In genomic region chr1:10635385-10635896, GRCh38 we compare ENCODE assay signal across 9 cellular contexts.
A peak's percentile ranks its signal among the peaks of the same experiment; 100 is the strongest.
DNase-seq lines count a peak whose midpoint lies in the region; ATAC-seq, FAIRE-seq and TF ChIP-seq lines count a peak whose summit lies in the region.
"Had no signal": no experiment of that assay in that cellular context is flagged by ENCODE, and none has a peak within 500 bp of the region (broad histone marks: within the 10 kb centered on the region; RNA-seq: fewer than 3 reads in every experiment).

No MANE protein-coding gene starts in this region.

- H3K9ac ChIP-seq in SK-N-SH (no peak overlapping the region), K562 (ENCODE audit: insufficient read depth in 1 of 2, low read depth in 2 of 2, low read length in 2 of 2) (no peak overlapping the region; a peak in 1 of 4 replicates), colonic mucosa (ENCODE audit: low read depth in 2 of 2, low read length in 2 of 2) (peak overlapping the region in 1 of 2 donors; percentile 5)

- peaks cover 0 to 5% of the 10 kb centered on the region in 2 experiments for H3K36me3 ChIP-seq in SK-N-SH (replicated peaks in 1 of 2; ENCODE audit: control insufficient read depth in 1 of 2, insufficient read depth in 2 of 2, low read length in 1 of 2)
- H3K36me3 ChIP-seq in K562 (ENCODE audit: control insufficient read depth, insufficient read depth, low read length) = peaks cover 13% of the 10 kb centered on the region; the same call in 1 of the 3 replicates
- H3K36me3 ChIP-seq in lower lobe of right lung = peaks cover 32% of the 10 kb centered on the region
- H3K36me3 ChIP-seq in uterus = no peaks in the 10 kb centered on the region
- H3K36me3 ChIP-seq in colonic mucosa = no peaks in the 10 kb centered on the region

- no peaks in the 10 kb centered on the region for H3K27me3 ChIP-seq in SK-N-SH (ENCODE audit: insufficient read depth)
- H3K27me3 ChIP-seq in K562 (ENCODE audit: control insufficient read depth in 2 of 2, insufficient read depth in 2 of 2, low read length in 2 of 2) = peaks cover 0 to 5% of the 10 kb centered on the region in 2 experiments; a peak in 1 of 5 replicates
- H3K27me3 ChIP-seq in lower lobe of right lung (ENCODE audit: low read depth) = peaks cover 5% of the 10 kb centered on the region
- H3K27me3 ChIP-seq in uterus = no peaks in the 10 kb centered on the region
- H3K27me3 ChIP-seq in colonic mucosa = no peaks in the 10 kb centered on the region

- H3K9me1 ChIP-seq in K562 (ENCODE audit: control insufficient read depth, insufficient read depth, low read length) = peaks cover 3% of the 10 kb centered on the region

- CTCF ChIA-PET in SK-N-SH (lab: Yijun Ruan, JAX) (interaction anchor here (1.1 kb wide), 2 partner anchors 232 to 326 kb away, joined by 3 read pairs; no protein-coding TSS in a partner anchor), K562 (lab: Yijun Ruan, JAX; ENCODE audit: low intra/inter-chr PET ratio) (no interaction called here)

- H3K4me1 ChIP-seq in SK-N-SH (ENCODE audit: control insufficient read depth in 1 of 2, insufficient read depth in 2 of 2, low read depth in 1 of 2, low read length in 1 of 2) (peaks cover 5 to 39% of the 10 kb centered on the region in 2 experiments; a peak in 2 of 4 replicates), K562 (replicated peaks in 1 of 2; ENCODE audit: control insufficient read depth in 2 of 2, insufficient read depth in 2 of 2, low read length in 2 of 2) (peaks cover 0 to 58% of the 10 kb centered on the region in 2 experiments; a peak in 1 of 5 replicates), lower lobe of right lung (peaks cover 41% of the 10 kb centered on the region), uterus (peaks cover 0 to 15% of the 10 kb centered on the region in 2 donors), colonic mucosa (no peaks in the 10 kb centered on the region)

- TF ChIP-seq POLR2A in K562 (conservative IDR thresholded peaks at IDR 0.05) (no peak), uterus (IDR thresholded peaks at IDR 0.05) (peak in 1 of 2 donors; percentile 8)

- no peak for TF ChIP-seq EP300 in SK-N-SH (IDR thresholded peaks at IDR 0.05; ENCODE audit: borderline replicate concordance in 1 of 2, low read depth in 1 of 2, low read length in 1 of 2)
- TF ChIP-seq EP300 in K562 (IDR thresholded peaks at IDR 0.05; ENCODE audit: low read length) = no peak

- H2AFZ ChIP-seq in SK-N-SH (ENCODE audit: low read depth) (no peak overlapping the region), K562 (ENCODE audit: low read depth, low read length) (no peak overlapping the region)

- TF ChIP-seq CTCF in SK-N-SH (IDR thresholded peaks at IDR 0.05) = no peak
- TF ChIP-seq CTCF in K562 (IDR thresholded peaks at IDR 0.05 in 2 of 3, conservative IDR thresholded peaks at IDR 0.05 in 1 of 3; ENCODE audit: insufficient read depth in 2 of 3, low read depth in 1 of 3, low read length in 3 of 3) = no peak
- TF ChIP-seq CTCF in lower lobe of right lung (IDR thresholded peaks at IDR 0.05) = no peak
- no peak for TF ChIP-seq CTCF in uterus (IDR thresholded peaks at IDR 0.05)
- TF ChIP-seq CTCF in colonic mucosa (IDR thresholded peaks at IDR 0.05) = no peak

- H3F3A ChIP-seq in SK-N-SH (replicated peaks; ENCODE audit: insufficient read depth) = peaks cover 3% of the 10 kb centered on the region

- WGBS in SK-N-SH (ENCODE audit: low lambda C conversion rate) = 89% methylated on average over 13 of the region's 19 CpGs
- 67% methylated on average over 14 of the region's 19 CpGs for WGBS in K562 (ENCODE audit: insufficient coverage, low coverage, missing lambda C conversion rate)

- no peak for FAIRE-seq in K562 (lab: Jason Lieb, UNC)

- H3K27ac ChIP-seq in SK-N-SH (ENCODE audit: low read depth in 2 of 2, low read length in 1 of 2) (peak overlapping the region in 1 of 2 experiments; percentile 34; a peak in 1 of 4 replicates), K562 (ENCODE audit: extremely low read depth, low read depth, low read length) (no peak overlapping the region), lower lobe of right lung (peak overlapping the region; percentile 85), uterus (peak overlapping the region; percentile 78 to 79), colonic mucosa (no peak overlapping the region)

- no peaks in the 10 kb centered on the region for H3K9me2 ChIP-seq in SK-N-SH

- ATAC-seq in SK-N-SH treated with all-trans-retinoic acid at 6 μM for 48 hours (no peak), K562 (no peak), lower lobe of right lung (peak; percentile 54 to 58), GM21381 (IDR thresholded peaks at IDR 0.05; ENCODE audit: unreplicated experiment) (no peak), HG03039 (IDR thresholded peaks at IDR 0.05; ENCODE audit: unreplicated experiment) (no peak)

- no peaks in the 10 kb centered on the region for H3K79me2 ChIP-seq in SK-N-SH (ENCODE audit: insufficient read depth)
- no peaks in the 10 kb centered on the region for H3K79me2 ChIP-seq in K562 (ENCODE audit: control insufficient read depth, insufficient read depth, low read length)

- no peak overlapping the region for H3K4me3 ChIP-seq in SK-N-SH (ENCODE audit: low read depth in 2 of 2, low read length in 1 of 2)
- no peak overlapping the region for H3K4me3 ChIP-seq in K562
- H3K4me3 ChIP-seq in lower lobe of right lung = peak overlapping the region; percentile 18
- H3K4me3 ChIP-seq in uterus = no peak overlapping the region
- no peak overlapping the region for H3K4me3 ChIP-seq in colonic mucosa

- POLR2A ChIA-PET in SK-N-SH (lab: Yijun Ruan, JAX) = no interaction called here
- POLR2A ChIA-PET in K562 (lab: Yijun Ruan, JAX) = interaction anchor here (0.7 to 2.2 kb wide), 3 partner anchors 9 to 12 kb away, joined by 3 to 6 read pairs (median 4); no protein-coding TSS in a partner anchor

- in situ Hi-C loops in K562 (cut with MboI) = no loop called here

- no TSS peak for BruUV-seq in K562 (replicated peaks; lab: Mats Ljungman, UMichigan)

- H3K4me2 ChIP-seq in SK-N-SH (no peak overlapping the region), K562 (ENCODE audit: insufficient read depth, low read length) (no peak overlapping the region)

- peak; percentile 49 for DNase-seq in SK-N-SH
- no peak for DNase-seq in K562 (ENCODE audit: extremely low read depth in 1 of 4, low spot score in 3 of 4)
- DNase-seq in lower lobe of right lung = peak; percentile 68
- DNase-seq in uterus = peak in 1 of 2 donors; percentile 58
- DNase-seq in colonic mucosa = no peak
- DNase-seq: occipital lobe had no signal

- intact Hi-C loops in K562 (cut with micrococcal nuclease) (no loop called here), lower lobe of right lung (cut with DNase I) (no loop called here), uterus (cut with DNase I; ENCODE audit: low total_unique reads) (no loop called here), colonic mucosa (cut with DNase I) (no loop called here)

- H4K20me1 ChIP-seq in SK-N-SH (ENCODE audit: insufficient read depth) = no peaks in the 10 kb centered on the region
- H4K20me1 ChIP-seq in K562 (replicated peaks; ENCODE audit: control insufficient read depth, insufficient read depth, low read length) = no peaks in the 10 kb centered on the region

- H3K9me3 ChIP-seq in SK-N-SH (no peaks in the 10 kb centered on the region), K562 (replicated peaks; ENCODE audit: control insufficient read depth, insufficient read depth, low read depth, low read length) (no peaks in the 10 kb centered on the region), lower lobe of right lung (no peaks in the 10 kb centered on the region), uterus (no peaks in the 10 kb centered on the region), colonic mucosa (no peaks in the 10 kb centered on the region)

- TF ChIP-seq RAD21 in SK-N-SH (IDR thresholded peaks at IDR 0.05; ENCODE audit: low read length) (no peak), K562 (CRISPR knock-in tag; conservative IDR thresholded peaks at IDR 0.05 in 1 of 2, IDR thresholded peaks at IDR 0.05 in 1 of 2) (no peak)

TF ChIP-seq in SK-N-SH, 30 proteins besides CTCF, POLR2A, EP300 and RAD21 (continues in another document):
- TF ChIP-seq FOSL2 (IDR thresholded peaks at IDR 0.05; ENCODE audit: borderline replicate concordance, low read depth) (no peak), FOXM1 (IDR thresholded peaks at IDR 0.05; ENCODE audit: low read depth) (no peak), ELF1 (IDR thresholded peaks at IDR 0.05) (no peak), PBX3 (IDR thresholded peaks at IDR 0.05) (no peak)

TF ChIP-seq in SK-N-SH treated with all-trans-retinoic acid at 6 μM for 48 hours, 23 proteins besides CTCF, POLR2A, EP300 and RAD21:
- TF ChIP-seq ZC3H10 (CRISPR knock-in tag; IDR thresholded peaks at IDR 0.05) (no peak), CSDC2 (CRISPR knock-in tag; IDR thresholded peaks at IDR 0.05) (no peak), TOX (CRISPR knock-in tag; IDR thresholded peaks at IDR 0.05; ENCODE audit: borderline replicate concordance) (no peak), GLIS3 (CRISPR knock-in tag; IDR thresholded peaks at IDR 0.05) (no peak), TCF4 (CRISPR knock-in tag; IDR thresholded peaks at IDR 0.05; ENCODE audit: borderline replicate concordance) (no peak)
TF ChIP-seq in SK-N-SH treated with all-trans-retinoic acid at 6 μM for 48 hours: peak in this region for 0.

TF ChIP-seq in K562, 482 proteins besides CTCF, POLR2A, EP300 and RAD21:
- TF ChIP-seq POLR2G (IDR thresholded peaks at IDR 0.05; ENCODE audit: low read depth, low read length) (0 out of 2 replicates have a peak, but pooled peaks have one; percentile 13), POLR3A (IDR thresholded peaks at IDR 0.05; ENCODE audit: borderline replicate concordance, extremely low read depth, insufficient read depth, insufficient read length) (no peak)

Comparison
In these comparisons a context has a peak if more than half of its experiments do, and no peak if none do; other contexts are left out.
1. DNase-seq: peak in SK-N-SH (single experiment) and lower lobe of right lung (single experiment); none in K562 (0 of 4) and colonic mucosa (single experiment).
2. H3K27ac ChIP-seq: peak in lower lobe of right lung (single experiment) and uterus (2 of 2); none in K562 (single experiment) and colonic mucosa (single experiment).
3. ATAC-seq: peak in lower lobe of right lung (2 of 2); none in SK-N-SH treated with all-trans-retinoic acid at 6 μM for 48 hours (single experiment), K562 (single experiment), GM21381 (single experiment) and HG03039 (single experiment).